ENCODE assay signal across 9 cellular contexts in genomic region chr7:815284-816216, GRCh38. TPM values are rescaled to one million over a fixed set of nuclear protein-coding genes. Genes with fewer than 3 reads are reported as not detected.
DNase-seq lines count a peak whose midpoint lies in the region; ATAC-seq and TF ChIP-seq lines count a peak whose summit lies in the region.
"Had no signal": no experiment of that assay in that cellular context is flagged by ENCODE, and none has a peak within 500 bp of the region (broad histone marks: within the 10 kb centered on the region; RNA-seq: fewer than 3 reads in every experiment).

No MANE protein-coding gene starts in this region.

- peak overlapping the region; percentile 92 for H3K4me3 Mint-ChIP-seq in CD4-positive, alpha-beta T cell

- H3K14ac ChIP-seq in IMR-90 (replicated peaks; ENCODE audit: low read depth, low read length) = 0 out of 2 replicates have a peak overlapping the region, but pooled peaks have one; percentile 63

- H4K5ac ChIP-seq in IMR-90 (ENCODE audit: low read depth, low read length) = peak overlapping the region; percentile 78

- TF ChIP-seq CTCF in CD4-positive, alpha-beta T cell (IDR thresholded peaks at IDR 0.05) = no peak
- no peak for TF ChIP-seq CTCF in IMR-90 (conservative IDR thresholded peaks at IDR 0.05; ENCODE audit: low read depth, low read length)
- TF ChIP-seq CTCF in WERI-Rb-1 (IDR thresholded peaks at IDR 0.05; ENCODE audit: low read depth, low read length) = no peak
- no peak for TF ChIP-seq CTCF in esophagus squamous epithelium (IDR thresholded peaks at IDR 0.05)
- TF ChIP-seq CTCF in osteoblast (IDR thresholded peaks at IDR 0.05; ENCODE audit: extremely low read depth, low read depth, low read length) = no peak

- no peaks in the 10 kb centered on the region for H3K27me3 Mint-ChIP-seq in CD4-positive, alpha-beta T cell

- peak in 1 of 10 experiments; percentile 11 for DNase-seq in CD4-positive, alpha-beta T cell
- DNase-seq in IMR-90 = no peak
- DNase-seq in WERI-Rb-1 = peak; percentile 72
- DNase-seq in esophagus squamous epithelium (lab: John Stamatoyannopoulos, UW) = no peak
- DNase-seq in osteoblast (ENCODE audit: insufficient read length, low spot score, missing footprints) = peak; percentile 83
- no peak for DNase-seq in HPDE6-E6E7 (ENCODE audit: extremely low spot score)

- no peak overlapping the region for H3K23ac ChIP-seq in IMR-90 (ENCODE audit: low read depth, low read length)

- H4K20me1 ChIP-seq in IMR-90 (ENCODE audit: insufficient read depth, low read length) = peaks cover 22% of the 10 kb centered on the region
- peaks cover 22% of the 10 kb centered on the region for H4K20me1 ChIP-seq in osteoblast (ENCODE audit: insufficient read depth, low read length)

- peak overlapping the region; percentile 21 for H4K91ac ChIP-seq in IMR-90 (ENCODE audit: insufficient read depth, low read depth, low read length)

- peak overlapping the region; percentile 85 for H3K27ac Mint-ChIP-seq in CD4-positive, alpha-beta T cell

- WGBS in IMR-90 (ENCODE audit: extremely low coverage in 2 of 2, insufficient read length in 1 of 2), 2 experiments = 10% methylated on average over 21 of the region's 56 CpGs; no CpG with 5 or more reads in 1 of the 2 experiments
- WGBS in esophagus squamous epithelium, 2 donors = 33 to 41% methylated on average over 24 to 26 of the region's 56 CpGs

- TF ChIP-seq POLR2A in IMR-90 (IDR thresholded peaks at IDR 0.05; ENCODE audit: low read depth, low read length) (no peak), esophagus squamous epithelium (IDR thresholded peaks at IDR 0.05) (no peak)

- no peak overlapping the region; the same call in 2 of the 3 replicates for H2BK15ac ChIP-seq in IMR-90 (ENCODE audit: low read depth, low read length)

- no peak for TF ChIP-seq RAD21 in IMR-90 (IDR thresholded peaks at IDR 0.05; ENCODE audit: low read length)

- H3K9me3 Mint-ChIP-seq in CD4-positive, alpha-beta T cell = no peaks in the 10 kb centered on the region

- H3K27me3 ChIP-seq in CD4-positive, alpha-beta T cell (ENCODE audit: control insufficient read depth, insufficient read depth, low read length) = no peaks in the 10 kb centered on the region
- H3K27me3 ChIP-seq in IMR-90 (ENCODE audit: control insufficient read depth, insufficient read depth, low read length) (no peaks in the 10 kb centered on the region), WERI-Rb-1 (ENCODE audit: insufficient read depth, low read depth, severe bottlenecking) (no peaks in the 10 kb centered on the region), esophagus squamous epithelium (no peaks in the 10 kb centered on the region), osteoblast (ENCODE audit: insufficient read depth, low read length) (no peaks in the 10 kb centered on the region)

- H3K36me3 ChIP-seq in IMR-90 (ENCODE audit: control insufficient read depth, insufficient read depth, low read length) (no peaks in the 10 kb centered on the region), WERI-Rb-1 (peaks cover 19% of the 10 kb centered on the region), esophagus squamous epithelium (no peaks in the 10 kb centered on the region), osteoblast (ENCODE audit: insufficient read depth, low read length) (no peaks in the 10 kb centered on the region)
- H3K36me3 ChIP-seq: neutrophil had no signal

- peaks cover 20% of the 10 kb centered on the region for H3K4me1 ChIP-seq in IMR-90 (ENCODE audit: control insufficient read depth, insufficient read depth, low read length)
- peaks cover 35 to 85% (median 41%) of the 10 kb centered on the region in 3 donors for H3K4me1 ChIP-seq in esophagus squamous epithelium
- H3K4me1 ChIP-seq in osteoblast (ENCODE audit: insufficient read depth, low read length) = peaks cover 34% of the 10 kb centered on the region

- H3K9me3 ChIP-seq in CD4-positive, alpha-beta T cell (ENCODE audit: control insufficient read depth, low read length) = no peaks in the 10 kb centered on the region
- no peaks in the 10 kb centered on the region for H3K9me3 ChIP-seq in IMR-90 (ENCODE audit: control insufficient read depth, insufficient read depth, low read length)
- H3K9me3 ChIP-seq in WERI-Rb-1 (ENCODE audit: severe bottlenecking) = peaks cover 3% of the 10 kb centered on the region
- no peaks in the 10 kb centered on the region for H3K9me3 ChIP-seq in esophagus squamous epithelium
- no peaks in the 10 kb centered on the region for H3K9me3 ChIP-seq in osteoblast (ENCODE audit: low read depth, low read length)
- H3K9me3 ChIP-seq: neutrophil had no signal

- peak overlapping the region; percentile 64 for H2AK5ac ChIP-seq in IMR-90 (ENCODE audit: low read depth, low read length)

- peaks cover 7% of the 10 kb centered on the region for H3K9me1 ChIP-seq in IMR-90 (ENCODE audit: insufficient read depth, low read length)

- CTCF ChIA-PET in CD4-positive, alpha-beta T cell (lab: Charles Lee) = interaction anchor here (0.7 to 2.0 kb wide), 3 partner anchors 16 to 58 kb away, joined by 3 to 6 read pairs (median 3); partner anchors contain the start of gene SUN1
- CTCF ChIA-PET in IMR-90 (lab: Yijun Ruan, JAX) = no interaction called here

- peaks cover 40% of the 10 kb centered on the region for H3K79me2 ChIP-seq in osteoblast (ENCODE audit: insufficient read depth, low read length)

- peak overlapping the region; percentile 65 for H3K18ac ChIP-seq in IMR-90 (ENCODE audit: low read depth, low read length)

- peak overlapping the region; percentile 60 for H2AK9ac ChIP-seq in IMR-90 (replicated peaks; ENCODE audit: low read depth, low read length, poor library complexity)

- peak overlapping the region; percentile 70 for H3K9ac ChIP-seq in IMR-90 (ENCODE audit: low read depth, low read length)

- peak overlapping the region; percentile 34; the same call in 1 of the 2 replicates for H2BK120ac ChIP-seq in IMR-90 (ENCODE audit: low read depth, low read length)

- H3K27ac ChIP-seq in CD4-positive, alpha-beta T cell (ENCODE audit: low read depth, low read length) = no peak overlapping the region
- H3K27ac ChIP-seq in IMR-90 (ENCODE audit: insufficient read depth, low read length) (peak overlapping the region; percentile 57), WERI-Rb-1 (peak overlapping the region; percentile 71), esophagus squamous epithelium (peak overlapping the region; percentile 95 to 98 (median 96)), osteoblast (ENCODE audit: low read depth, low read length) (peak overlapping the region; percentile 37)
- H3K27ac ChIP-seq: neutrophil had no signal

- peak overlapping the region; percentile 21 for H2BK5ac ChIP-seq in IMR-90 (ENCODE audit: low read depth, low read length, poor library complexity, severe bottlenecking)

- POLR2A ChIA-PET in CD4-positive, alpha-beta T cell (lab: Charles Lee) = interaction anchor here (1.0 to 3.2 kb wide), 5 partner anchors 17 to 108 kb away, joined by 3 to 34 read pairs (median 5); partner anchors contain the start of genes GET4 and SUN1
- POLR2A ChIA-PET in IMR-90 (lab: Charles Lee; ENCODE audit: unreplicated experiment) = no interaction called here

- no TSS peak for BruUV-seq in IMR-90 (replicated peaks; lab: Mats Ljungman, UMichigan)

- peaks cover 2 to 32% of the 10 kb centered on the region in 2 experiments; a peak in 2 of 4 replicates for H3K79me1 ChIP-seq in IMR-90 (ENCODE audit: low read depth in 1 of 2, low read length in 2 of 2)

- H3K4me2 ChIP-seq in IMR-90 (ENCODE audit: low read depth, low read length) (peak overlapping the region; percentile 96), osteoblast (ENCODE audit: insufficient read depth, low read length) (peak overlapping the region; percentile 89)

- H3K36me3 Mint-ChIP-seq in CD4-positive, alpha-beta T cell (ENCODE audit: low read depth) = peaks cover 25% of the 10 kb centered on the region

- dilution Hi-C loops in IMR-90 (cut with HindIII; ENCODE audit: low sequenced_read_pairs, unreplicated experiment) = no loop called here

- H3K56ac ChIP-seq in IMR-90 (ENCODE audit: extremely low read depth, insufficient read depth, low read length) = no peak overlapping the region

- intact Hi-C loops in CD4-positive, alpha-beta T cell (cut with DNase I, micrococcal nuclease) = loop anchor here (1.0 to 10.0 kb wide), 5 partner anchors 17 to 229 kb away; partner anchors contain the start of genes GET4 (in 1 of the 2), GPR146 (in 1 of the 2) and SUN1 (in 1 of the 2)
- intact Hi-C loops in IMR-90 (cut with micrococcal nuclease) (no loop called here), esophagus squamous epithelium (cut with DNase I) (no loop called here)

- no peak overlapping the region for H2BK20ac ChIP-seq in IMR-90 (ENCODE audit: low read depth, low read length)

- no peak for ATAC-seq in CD4-positive, alpha-beta T cell (ENCODE audit: poor library complexity)
- ATAC-seq in IMR-90 (ENCODE audit: low read depth) (no peak), HG03196 (IDR thresholded peaks at IDR 0.05; ENCODE audit: unreplicated experiment) (no peak), GM18502 (IDR thresholded peaks at IDR 0.05; ENCODE audit: poor library complexity, unreplicated experiment) (no peak)

- H3K4me1 Mint-ChIP-seq in CD4-positive, alpha-beta T cell (ENCODE audit: low read depth) = peaks cover 61% of the 10 kb centered on the region

- H2AFZ ChIP-seq in IMR-90 (replicated peaks; ENCODE audit: low read length, poor library complexity) (peak overlapping the region; percentile 74), osteoblast (ENCODE audit: low read length) (peak overlapping the region; percentile 74)

- peak overlapping the region; percentile 71 for H3K4ac ChIP-seq in IMR-90 (ENCODE audit: low read depth, low read length)

- H3K4me3 ChIP-seq in IMR-90 (ENCODE audit: insufficient read depth, low read depth, low read length) = peak overlapping the region; percentile 57
- H3K4me3 ChIP-seq in WERI-Rb-1 (ENCODE audit: low read depth, low read length) = peak overlapping the region; percentile 80
- H3K4me3 ChIP-seq in esophagus squamous epithelium = peak overlapping the region; percentile 70 to 95 (median 91)
- peak overlapping the region; percentile 88 for H3K4me3 ChIP-seq in osteoblast (ENCODE audit: insufficient read depth, low read length)

- in situ Hi-C loops in IMR-90 (cut with MboI; ENCODE audit: low sequenced_read_pairs) = no loop called here

- H4K8ac ChIP-seq in IMR-90 (ENCODE audit: low read depth in 2 of 2, low read length in 2 of 2) = peak overlapping the region; percentile 75 to 89; a peak in 2 of 4 replicates

TF ChIP-seq in IMR-90, 13 proteins besides CTCF, POLR2A, EP300 and RAD21 (continues in another document):
- TF ChIP-seq SMC3 (IDR thresholded peaks at IDR 0.05; ENCODE audit: low read depth, low read length) = no peak
- no peak for TF ChIP-seq BHLHE40 (IDR thresholded peaks at IDR 0.05; ENCODE audit: low read depth, low read length)
- no peak for TF ChIP-seq RCOR1 (IDR thresholded peaks at IDR 0.05; ENCODE audit: insufficient replicate concordance, low read length)
- TF ChIP-seq CEBPB (IDR thresholded peaks at IDR 0.05; ENCODE audit: low read depth, low read length) = no peak
- no peak for TF ChIP-seq NFE2L2 (IDR thresholded peaks at IDR 0.05; ENCODE audit: low read depth, low read length)

RNA-seq across cellular contexts. Expression of gene SUN1, which starts 16.7 kb away (rescaled TPM):
- 100 to 1,000 TPM; 104 to 108 TPM for total RNA-seq in CD4-positive, alpha-beta T cell
- total RNA-seq in IMR-90 (2012; rRNA removed) (113 and 129 TPM in 2 replicates), esophagus squamous epithelium (100 to 1,000 TPM in 3 of 4 donors, 10 to 100 TPM in 1; 78.0 to 113 (median 105) TPM), osteoblast (109 and 126 TPM in 2 replicates)
- polyA plus RNA-seq in IMR-90 (2012; rRNA removed) = 155 and 239 TPM in 2 replicates
- 84.1 and 183 TPM in 2 replicates for polyA plus RNA-seq in IMR-90 (2012; cell fraction: cytosol; rRNA removed)
- 1,009 and 1,044 TPM in 2 replicates for polyA plus RNA-seq in IMR-90 (2012; cell fraction: nucleus; rRNA removed; ENCODE audit: low replicate concordance)

Comparison
In these comparisons a context has a peak if more than half of its experiments do, and no peak if none do; other contexts are left out.
1. DNase-seq: peak in WERI-Rb-1 (single experiment) and osteoblast (single experiment); none in IMR-90 (single experiment), esophagus squamous epithelium (single experiment) and HPDE6-E6E7 (single experiment).
2. intact Hi-C loops: an anchor here in CD4-positive, alpha-beta T cell (1.0 to 10.0 kb wide); none called in IMR-90 and esophagus squamous epithelium.
3. Peak in every context shown above with its lines, with median percentiles within 50 percentile points of each other: H3K4me3 ChIP-seq.